ENCODE assay signal across 1 cellular context in the genomic region with DNA sequence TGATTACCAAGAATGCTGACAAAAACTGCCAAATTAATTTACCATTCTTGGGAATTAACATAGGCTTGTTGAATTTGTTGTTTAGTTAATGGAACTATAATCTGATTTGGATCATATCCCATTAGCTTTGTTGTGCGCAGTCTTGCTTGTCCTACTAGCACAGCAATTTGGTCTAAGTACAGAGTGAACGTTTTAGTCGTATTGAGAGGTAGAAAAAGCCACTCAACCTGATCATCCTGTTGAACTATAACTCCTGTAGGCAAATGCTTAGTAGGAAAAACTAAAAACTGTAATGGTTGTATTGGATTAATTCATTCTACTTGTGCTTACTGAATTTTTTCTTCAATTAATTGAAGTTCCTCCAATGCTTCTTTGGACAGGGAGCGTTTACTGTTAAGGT. TPM values are rescaled to one million over a fixed set of nuclear protein-coding genes. Genes with fewer than 3 reads are reported as not detected.
"Had no signal": no experiment of that assay in that cellular context is flagged by ENCODE, and none has a peak within 500 bp of the region (broad histone marks: within the 10 kb centered on the region; RNA-seq: fewer than 3 reads in every experiment).

No MANE protein-coding gene starts in this region.

RNA-seq across cellular contexts. Expression of gene DNAH6, which starts 43.1 kb away (rescaled TPM):
- total RNA-seq: pulmonary artery endothelial cell had no signal
